16 cellular contexts compared by ENCODE assay signal in genomic region chr22:37270928-37271650, GRCh38. TPM values are rescaled to one million over a fixed set of nuclear protein-coding genes. Genes with fewer than 3 reads are reported as not detected.
DNase-seq lines count a peak whose midpoint lies in the region; ATAC-seq and TF ChIP-seq lines count a peak whose summit lies in the region.
"Had no signal": no experiment of that assay in that cellular context is flagged by ENCODE, and none has a peak within 500 bp of the region (broad histone marks: within the 10 kb centered on the region; RNA-seq: fewer than 3 reads in every experiment).

No MANE protein-coding gene starts in this region.

- no peaks in the 10 kb centered on the region for H3K4me1 ChIP-seq in mucosa of descending colon (ENCODE audit: low read depth)
- H3K4me1 ChIP-seq: testis had no signal

- TF ChIP-seq POLR2A in NB4 (IDR thresholded peaks at IDR 0.05; ENCODE audit: extremely low read depth, insufficient read length) = no peak

- H3K27ac Mint-ChIP-seq in activated naive CD8-positive, alpha-beta T cell treated with anti-CD3 and anti-CD28 coated beads, Interleukin-2, amount 10 ng/mL, durations not matched to agents 7 days and 5 days = peak overlapping the region; percentile 9
- H3K27ac Mint-ChIP-seq in activated naive CD8-positive, alpha-beta T cell treated with anti-CD3 and anti-CD28 coated beads, Interleukin-2, amount 50 U/mL, for 24 hours = no peak overlapping the region
- H3K27ac Mint-ChIP-seq in stimulated activated effector memory CD8-positive, alpha-beta T cell treated with anti-CD3 and anti-CD28 coated beads, Interleukin-12 subunit alpha, Interleukin-12 subunit beta, amount 100 ng/mL, for 72 hours = peak overlapping the region; percentile 58
- H3K27ac Mint-ChIP-seq in T-cell = no peak overlapping the region
- H3K27ac Mint-ChIP-seq: activated CD8-positive, alpha-beta memory T cell treated with anti-CD3 and anti-CD28 coated beads, Interleukin-2, amount 10 ng/mL, durations not matched to agents 7 days and 5 days; activated naive CD4-positive, alpha-beta T cell treated with anti-CD3 and anti-CD28 coated beads, Interleukin-2, amount 10 ng/mL, durations not matched to agents 7 days and 5 days had no signal

- peaks cover 2% of the 10 kb centered on the region for H3K36me3 Mint-ChIP-seq in activated naive CD8-positive, alpha-beta T cell treated with anti-CD3 and anti-CD28 coated beads, Interleukin-2, amount 10 ng/mL, durations not matched to agents 7 days and 5 days
- no peaks in the 10 kb centered on the region for H3K36me3 Mint-ChIP-seq in activated naive CD8-positive, alpha-beta T cell treated with anti-CD3 and anti-CD28 coated beads, Interleukin-2, amount 50 U/mL, for 24 hours (ENCODE audit: low read depth)
- H3K36me3 Mint-ChIP-seq in stimulated activated effector memory CD8-positive, alpha-beta T cell treated with anti-CD3 and anti-CD28 coated beads, Interleukin-12 subunit alpha, Interleukin-12 subunit beta, amount 100 ng/mL, for 72 hours = peaks cover 18% of the 10 kb centered on the region
- H3K36me3 Mint-ChIP-seq in T-cell = no peaks in the 10 kb centered on the region
- H3K36me3 Mint-ChIP-seq: activated CD8-positive, alpha-beta memory T cell treated with anti-CD3 and anti-CD28 coated beads, Interleukin-2, amount 10 ng/mL, durations not matched to agents 7 days and 5 days; activated naive CD4-positive, alpha-beta T cell treated with anti-CD3 and anti-CD28 coated beads, Interleukin-2, amount 10 ng/mL, durations not matched to agents 7 days and 5 days had no signal

- POLR2A ChIA-PET in activated naive CD8-positive, alpha-beta T cell treated with anti-CD3 and anti-CD28 coated beads, Interleukin-2, amount 10 ng/mL, durations not matched to agents 7 days and 5 days (lab: Charles Lee) = interaction anchor here (1.3 to 1.5 kb wide), 2 partner anchors 28 to 35 kb away, joined by 3 to 5 read pairs; no protein-coding TSS in a partner anchor
- POLR2A ChIA-PET in T-cell (lab: Charles Lee) = no interaction called here

- H3K9me3 ChIP-seq in mucosa of descending colon = no peaks in the 10 kb centered on the region
- H3K9me3 ChIP-seq: testis had no signal

- no peaks in the 10 kb centered on the region for H3K36me3 ChIP-seq in mucosa of descending colon (ENCODE audit: low read depth)
- H3K36me3 ChIP-seq: cardiac muscle cell had no signal

- H3K9me3 Mint-ChIP-seq in activated naive CD8-positive, alpha-beta T cell treated with anti-CD3 and anti-CD28 coated beads, Interleukin-2, amount 10 ng/mL, durations not matched to agents 7 days and 5 days = no peaks in the 10 kb centered on the region
- no peaks in the 10 kb centered on the region for H3K9me3 Mint-ChIP-seq in activated naive CD8-positive, alpha-beta T cell treated with anti-CD3 and anti-CD28 coated beads, Interleukin-2, amount 50 U/mL, for 24 hours
- peaks cover 2% of the 10 kb centered on the region for H3K9me3 Mint-ChIP-seq in stimulated activated effector memory CD8-positive, alpha-beta T cell treated with anti-CD3 and anti-CD28 coated beads, Interleukin-12 subunit alpha, Interleukin-12 subunit beta, amount 100 ng/mL, for 72 hours
- H3K9me3 Mint-ChIP-seq in T-cell = no peaks in the 10 kb centered on the region
- H3K9me3 Mint-ChIP-seq: activated naive CD4-positive, alpha-beta T cell treated with anti-CD3 and anti-CD28 coated beads, Interleukin-2, amount 10 ng/mL, durations not matched to agents 7 days and 5 days had no signal

- H3K4me3 ChIP-seq in NB4 (ENCODE audit: low read depth, low read length) (no peak overlapping the region), mucosa of descending colon (no peak overlapping the region)
- H3K4me3 ChIP-seq: cardiac muscle cell, testis had no signal

- peaks cover 5% of the 10 kb centered on the region for H3K27me3 Mint-ChIP-seq in activated naive CD8-positive, alpha-beta T cell treated with anti-CD3 and anti-CD28 coated beads, Interleukin-2, amount 10 ng/mL, durations not matched to agents 7 days and 5 days
- no peaks in the 10 kb centered on the region for H3K27me3 Mint-ChIP-seq in activated naive CD8-positive, alpha-beta T cell treated with anti-CD3 and anti-CD28 coated beads, Interleukin-2, amount 50 U/mL, for 24 hours
- H3K27me3 Mint-ChIP-seq in T-cell = no peaks in the 10 kb centered on the region

- no peak overlapping the region for H3K4me3 Mint-ChIP-seq in activated naive CD8-positive, alpha-beta T cell treated with anti-CD3 and anti-CD28 coated beads, Interleukin-2, amount 10 ng/mL, durations not matched to agents 7 days and 5 days
- no peak overlapping the region for H3K4me3 Mint-ChIP-seq in activated naive CD8-positive, alpha-beta T cell treated with anti-CD3 and anti-CD28 coated beads, Interleukin-2, amount 50 U/mL, for 24 hours
- no peak overlapping the region for H3K4me3 Mint-ChIP-seq in stimulated activated effector memory CD8-positive, alpha-beta T cell treated with anti-CD3 and anti-CD28 coated beads, Interleukin-12 subunit alpha, Interleukin-12 subunit beta, amount 100 ng/mL, for 72 hours
- H3K4me3 Mint-ChIP-seq in T-cell = no peak overlapping the region
- H3K4me3 Mint-ChIP-seq: activated CD8-positive, alpha-beta memory T cell treated with anti-CD3 and anti-CD28 coated beads, Interleukin-2, amount 10 ng/mL, durations not matched to agents 7 days and 5 days; activated naive CD4-positive, alpha-beta T cell treated with anti-CD3 and anti-CD28 coated beads, Interleukin-2, amount 10 ng/mL, durations not matched to agents 7 days and 5 days had no signal

- CTCF ChIA-PET in T-cell (lab: Charles Lee) = no interaction called here

- DNase-seq in activated naive CD8-positive, alpha-beta T cell treated with anti-CD3 and anti-CD28 coated beads, Interleukin-2, amount 10 ng/mL, durations not matched to agents 7 days and 5 days = no peak
- no peak for DNase-seq in activated naive CD8-positive, alpha-beta T cell treated with anti-CD3 and anti-CD28 coated beads, Interleukin-2, amount 50 U/mL, for 24 hours
- peak; percentile 67 for DNase-seq in NB4 (ENCODE audit: low read depth)
- peak; percentile 55 for DNase-seq in dermis blood vessel endothelial cell
- DNase-seq in stimulated activated effector memory CD8-positive, alpha-beta T cell treated with anti-CD3 and anti-CD28 coated beads, Interleukin-12 subunit alpha, Interleukin-12 subunit beta, amount 100 ng/mL, for 72 hours (ENCODE audit: low spot score in 2 of 2) = no peak
- no peak for DNase-seq in putamen (ENCODE audit: low spot score)
- DNase-seq in T-cell = no peak
- no peak for DNase-seq in mucosa of descending colon
- DNase-seq: activated CD8-positive, alpha-beta memory T cell treated with anti-CD3 and anti-CD28 coated beads, Interleukin-2, amount 10 ng/mL, durations not matched to agents 7 days and 5 days; activated naive CD4-positive, alpha-beta T cell treated with anti-CD3 and anti-CD28 coated beads, Interleukin-2, amount 10 ng/mL, durations not matched to agents 7 days and 5 days; NCI-H1436; NCI-H526 treated with DMSO at 0.1 percent for 48 hours; testis had no signal

- ATAC-seq in activated naive CD8-positive, alpha-beta T cell treated with anti-CD3 and anti-CD28 coated beads, Interleukin-2, amount 10 ng/mL, durations not matched to agents 7 days and 5 days (ENCODE audit: low read depth) = no peak
- ATAC-seq in activated naive CD8-positive, alpha-beta T cell treated with anti-CD3 and anti-CD28 coated beads, Interleukin-2, amount 50 U/mL, for 24 hours = no peak
- ATAC-seq in stimulated activated effector memory CD8-positive, alpha-beta T cell treated with anti-CD3 and anti-CD28 coated beads, Interleukin-12 subunit alpha, Interleukin-12 subunit beta, amount 100 ng/mL, for 72 hours = no peak
- ATAC-seq in T-cell (replicated peaks in 1 of 4) = no peak
- no peak for ATAC-seq in mucosa of descending colon
- ATAC-seq: activated CD8-positive, alpha-beta memory T cell treated with anti-CD3 and anti-CD28 coated beads, Interleukin-2, amount 10 ng/mL, durations not matched to agents 7 days and 5 days had no signal

- intact Hi-C loops in mucosa of descending colon (cut with DNase I, micrococcal nuclease) = no loop called here

- peaks cover 54% of the 10 kb centered on the region for H3K4me1 Mint-ChIP-seq in activated naive CD8-positive, alpha-beta T cell treated with anti-CD3 and anti-CD28 coated beads, Interleukin-2, amount 10 ng/mL, durations not matched to agents 7 days and 5 days
- H3K4me1 Mint-ChIP-seq in activated naive CD8-positive, alpha-beta T cell treated with anti-CD3 and anti-CD28 coated beads, Interleukin-2, amount 50 U/mL, for 24 hours = peaks cover 63% of the 10 kb centered on the region
- H3K4me1 Mint-ChIP-seq in stimulated activated effector memory CD8-positive, alpha-beta T cell treated with anti-CD3 and anti-CD28 coated beads, Interleukin-12 subunit alpha, Interleukin-12 subunit beta, amount 100 ng/mL, for 72 hours = peaks cover 85% of the 10 kb centered on the region
- peaks cover 29 to 41% (median 35%) of the 10 kb centered on the region in 3 donors for H3K4me1 Mint-ChIP-seq in T-cell

- TF ChIP-seq CTCF in NB4 (IDR thresholded peaks at IDR 0.05; ENCODE audit: low read depth, low read length) = no peak
- TF ChIP-seq CTCF in mucosa of descending colon (IDR thresholded peaks at IDR 0.05) = no peak

RNA-seq across cellular contexts. Expression of gene CYTH4, which starts 11.2 kb away (rescaled TPM):
- 100 to 1,000 TPM; 149 to 157 TPM for total RNA-seq in activated naive CD8-positive, alpha-beta T cell treated with anti-CD3 and anti-CD28 coated beads, Interleukin-2, amount 10 ng/mL, durations not matched to agents 7 days and 5 days
- total RNA-seq in dermis blood vessel endothelial cell = under 0.01 TPM in 1 of 2 replicates, not detected in the other
- 100 to 1,000 TPM; 146 to 181 (median 151) TPM for total RNA-seq in T-cell
- total RNA-seq in mucosa of descending colon = 10 to 100 TPM in 2 of 3 donors, 1 to 10 TPM in 1; 8.7 to 13.3 (median 11.6) TPM
- total RNA-seq: cardiac muscle cell, epithelial cell of proximal tubule had no signal

RNA-seq across cellular contexts. Expression of gene RAC2, which starts 27.0 kb away (rescaled TPM):
- total RNA-seq in activated naive CD8-positive, alpha-beta T cell treated with anti-CD3 and anti-CD28 coated beads, Interleukin-2, amount 10 ng/mL, durations not matched to agents 7 days and 5 days = 1,000 to 10,000 TPM in 1 of 2 experiments, 100 to 1,000 TPM in 1; 963 to 1,011 TPM
- total RNA-seq in dermis blood vessel endothelial cell (11.2 and 32.4 TPM in 2 replicates), T-cell (100 to 1,000 TPM; 353 to 413 (median 385) TPM), mucosa of descending colon (10 to 100 TPM; 15.3 to 26.8 (median 16.4) TPM)

RNA-seq across cellular contexts. Expression of gene SSTR3, which starts 58.8 kb away (rescaled TPM):
- 10 to 100 TPM; 10.1 to 11.3 TPM for total RNA-seq in activated naive CD8-positive, alpha-beta T cell treated with anti-CD3 and anti-CD28 coated beads, Interleukin-2, amount 10 ng/mL, durations not matched to agents 7 days and 5 days
- not detected in 2 replicates for total RNA-seq in dermis blood vessel endothelial cell
- total RNA-seq in T-cell = 1 to 10 TPM; 4.6 to 8.7 (median 5.3) TPM
- total RNA-seq in mucosa of descending colon = under 1 TPM in 2 of 3 donors, not detected in 1; 0.09 to 0.10 TPM
- total RNA-seq: epithelial cell of proximal tubule, lower leg skin had no signal

Comparison
In these comparisons a context has a peak if more than half of its experiments do, and no peak if none do; other contexts are left out.
1. H3K27ac Mint-ChIP-seq: peak in activated naive CD8-positive, alpha-beta T cell treated with anti-CD3 and anti-CD28 coated beads, Interleukin-2, amount 10 ng/mL, durations not matched to agents 7 days and 5 days (single experiment) and stimulated activated effector memory CD8-positive, alpha-beta T cell treated with anti-CD3 and anti-CD28 coated beads, Interleukin-12 subunit alpha, Interleukin-12 subunit beta, amount 100 ng/mL, for 72 hours (single experiment); none in activated naive CD8-positive, alpha-beta T cell treated with anti-CD3 and anti-CD28 coated beads, Interleukin-2, amount 50 U/mL, for 24 hours (single experiment) and T-cell (0 of 2).
2. DNase-seq: peak in NB4 (single experiment) and dermis blood vessel endothelial cell (single experiment); none in activated naive CD8-positive, alpha-beta T cell treated with anti-CD3 and anti-CD28 coated beads, Interleukin-2, amount 10 ng/mL, durations not matched to agents 7 days and 5 days (single experiment), activated naive CD8-positive, alpha-beta T cell treated with anti-CD3 and anti-CD28 coated beads, Interleukin-2, amount 50 U/mL, for 24 hours (single experiment), stimulated activated effector memory CD8-positive, alpha-beta T cell treated with anti-CD3 and anti-CD28 coated beads, Interleukin-12 subunit alpha, Interleukin-12 subunit beta, amount 100 ng/mL, for 72 hours (0 of 2), putamen (single experiment), T-cell (0 of 34) and mucosa of descending colon (0 of 3).
3. RNA of gene CYTH4, which starts 11.2 kb away (total RNA-seq): 149 to 157 TPM in activated naive CD8-positive, alpha-beta T cell treated with anti-CD3 and anti-CD28 coated beads, Interleukin-2, amount 10 ng/mL, durations not matched to agents 7 days and 5 days and 146 to 181 TPM in T-cell; 8.7 to 13.3 TPM in mucosa of descending colon and under 0.01 TPM in dermis blood vessel endothelial cell; every median in the first group is over 10 times any median in the second.
4. RNA of gene RAC2, which starts 27.0 kb away (total RNA-seq): 963 to 1,011 TPM in activated naive CD8-positive, alpha-beta T cell treated with anti-CD3 and anti-CD28 coated beads, Interleukin-2, amount 10 ng/mL, durations not matched to agents 7 days and 5 days and 353 to 413 TPM in T-cell; 15.3 to 26.8 TPM in mucosa of descending colon and 11.2 to 32.4 TPM in dermis blood vessel endothelial cell; every median in the first group is over 10 times any median in the second.